22 cellular contexts compared by ENCODE assay signal in the genomic region with DNA sequence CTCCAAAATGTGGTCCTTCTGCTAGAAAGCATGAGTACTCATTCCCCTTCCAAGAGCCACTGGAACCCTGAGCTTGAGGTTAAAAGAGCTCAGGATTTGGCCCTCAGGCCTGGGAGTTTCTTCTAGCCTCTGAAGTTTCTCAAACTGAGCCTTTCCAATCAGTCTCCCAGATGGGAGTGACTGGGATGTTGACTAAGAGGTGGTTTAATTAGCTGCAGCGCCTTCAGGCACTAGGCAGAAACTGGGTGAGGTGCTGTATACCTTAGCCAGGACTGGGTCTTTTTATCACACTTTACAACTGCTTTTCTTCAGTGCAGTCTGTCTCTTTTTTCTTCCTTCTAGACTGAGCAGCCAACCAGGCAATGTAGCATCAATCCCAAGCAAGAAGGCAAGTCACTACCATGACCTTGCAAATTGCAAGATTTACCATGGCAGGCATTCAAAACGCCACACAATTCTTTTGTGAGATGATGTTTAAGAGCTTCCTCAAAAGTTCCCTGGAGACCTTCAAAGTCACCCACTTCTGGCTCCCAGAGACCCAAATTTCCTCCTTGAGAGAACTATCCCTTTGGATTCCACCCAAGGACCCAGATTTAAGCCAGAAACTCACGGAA.
A peak's percentile ranks its signal among the peaks of the same experiment; 100 is the strongest.
DNase-seq lines count a peak whose midpoint lies in the region; ATAC-seq, FAIRE-seq and TF ChIP-seq lines count a peak whose summit lies in the region.
"Had no signal": no experiment of that assay in that cellular context is flagged by ENCODE, and none has a peak within 500 bp of the region (broad histone marks: within the 10 kb centered on the region; RNA-seq: fewer than 3 reads in every experiment).

No MANE protein-coding gene starts in this region.

- H4K20me1 ChIP-seq in PC-3 (ENCODE audit: low read length), result no peaks in the 10 kb centered on the region

- 74 to 83% (median 82%) methylated on average over 3 of the region's 3 CpGs for WGBS in small intestine, 3 donors

- H2AFZ ChIP-seq in PC-3 (ENCODE audit: low read length), result no peak overlapping the region
- H2AFZ ChIP-seq: GM23248 had no signal

- no TSS peak for BruUV-seq in PC-3 (replicated peaks; lab: Mats Ljungman, UMichigan)

- H3K4me1 ChIP-seq in PC-3 (ENCODE audit: insufficient read depth, low read length) (peaks cover 5% of the 10 kb centered on the region; the same call in 1 of the 2 replicates), stomach smooth muscle (ENCODE audit: control insufficient read depth, insufficient read depth, low read length) (peaks cover 41% of the 10 kb centered on the region), small intestine (ENCODE audit: control insufficient read depth in 2 of 2, insufficient read depth in 1 of 2, low read depth in 1 of 2, low read length in 1 of 2) (no peaks in the 10 kb centered on the region)
- H3K4me1 ChIP-seq: A549 had no signal

- no peak overlapping the region for H3K4me2 ChIP-seq in PC-3 (ENCODE audit: low read length)
- H3K4me2 ChIP-seq: A549 had no signal

- H3K27me3 ChIP-seq in PC-3 (ENCODE audit: low read length), result no peaks in the 10 kb centered on the region
- H3K27me3 ChIP-seq in stomach smooth muscle (ENCODE audit: control insufficient read depth in 1 of 2, insufficient read depth in 2 of 2, low read length in 2 of 2), result no peaks in the 10 kb centered on the region
- no peaks in the 10 kb centered on the region for H3K27me3 ChIP-seq in small intestine (ENCODE audit: control insufficient read depth in 2 of 2, insufficient read depth in 2 of 2, low read length in 2 of 2)

- TF ChIP-seq CTCF in PC-3 (conservative IDR thresholded peaks at IDR 0.05; ENCODE audit: low read depth, low read length) (no peak), epithelial cell of esophagus (IDR thresholded peaks at IDR 0.05; ENCODE audit: insufficient read depth, low read depth, low read length, missing control alignments) (no peak), D721Med (IDR thresholded peaks at IDR 0.05; ENCODE audit: insufficient read depth, missing control alignments) (no peak)

- no peaks in the 10 kb centered on the region for H3F3A ChIP-seq in PC-3 (ENCODE audit: low read length, unreplicated experiment)

- CTCF ChIA-PET in PC-3 (lab: Charles Lee), result no interaction called here

- H3K9me3 ChIP-seq in PC-3 (ENCODE audit: low read length) (no peaks in the 10 kb centered on the region), stomach smooth muscle (ENCODE audit: control insufficient read depth in 2 of 2, low read length in 2 of 2) (no peaks in the 10 kb centered on the region), small intestine (ENCODE audit: control insufficient read depth, low read depth) (no peaks in the 10 kb centered on the region)
- H3K9me3 ChIP-seq: A549, HAP-1 had no signal

- no peak overlapping the region for H3K27ac ChIP-seq in PC-3 (ENCODE audit: low read length)
- H3K27ac ChIP-seq in stomach smooth muscle (ENCODE audit: low read length), result peak overlapping the region; percentile 63
- H3K27ac ChIP-seq in small intestine (ENCODE audit: low read depth in 1 of 2, low read length in 1 of 2), result no peak overlapping the region
- H3K27ac ChIP-seq: A549, GM23248 had no signal

- POLR2A ChIA-PET in PC-3 (lab: Charles Lee; ENCODE audit: unreplicated experiment), result no interaction called here

- intact Hi-C loops in PC-3 (cut with micrococcal nuclease), result no loop called here
- intact Hi-C loops in left colon (cut with DNase I, micrococcal nuclease), result no loop called here

- ATAC-seq in PC-3, result peak; percentile 38; the same call in 1 of the 2 replicates
- peak; percentile 27 for ATAC-seq in left colon
- ATAC-seq: A549, HepG2, Right ventricle myocardium inferior had no signal

- H3K9ac ChIP-seq in PC-3 (ENCODE audit: low read length), result no peak overlapping the region
- no peak overlapping the region for H3K9ac ChIP-seq in stomach smooth muscle (ENCODE audit: low read length in 2 of 2)
- H3K9ac ChIP-seq: GM23248 had no signal

- DNase-seq in PC-3 (no peak), epithelial cell of esophagus (ENCODE audit: low read depth) (peak; percentile 83), left colon (no peak), DMS79 (lab: John Stamatoyannopoulos, UW) (no peak), D721Med (ENCODE audit: insufficient read length, low spot score) (no peak), retina (no peak), small intestine (no peak)
- DNase-seq: GM23248, KBM-7, NCI-H1105, NCI-H146, NCI-H2029, NCI-H2227 treated with DMSO at 0.1 percent for 48 hours, NCI-H510A, NCI-H748 treated with DMSO at 0.1 percent for 48 hours had no signal

- H3K4me3 ChIP-seq in PC-3 (ENCODE audit: low read length) (no peak overlapping the region), epithelial cell of esophagus (ENCODE audit: low read length) (no peak overlapping the region), stomach smooth muscle (ENCODE audit: low read length in 2 of 2) (no peak overlapping the region), small intestine (ENCODE audit: low read depth in 1 of 2, low read length in 2 of 2) (no peak overlapping the region)
- H3K4me3 ChIP-seq: A549, GM23248, HAP-1 had no signal

- H3K36me3 ChIP-seq in PC-3 (ENCODE audit: low read depth, low read length) (no peaks in the 10 kb centered on the region), stomach smooth muscle (ENCODE audit: control insufficient read depth in 2 of 2, insufficient read depth in 2 of 2, low read length in 2 of 2) (no peaks in the 10 kb centered on the region), small intestine (ENCODE audit: control insufficient read depth in 2 of 2, insufficient read depth in 2 of 2, low read length in 2 of 2) (no peaks in the 10 kb centered on the region)
- H3K36me3 ChIP-seq: HAP-1 had no signal

- FAIRE-seq in D721Med (lab: Jason Lieb, UNC), result no peak
- no peak for FAIRE-seq in small intestine (lab: Jason Lieb, UNC)
- FAIRE-seq: A549, GM12891, HepG2, RCC 7860 had no signal

- no peaks in the 10 kb centered on the region for H3K9me2 ChIP-seq in PC-3 (replicated peaks; ENCODE audit: low read length)

- no peaks in the 10 kb centered on the region for H3K79me2 ChIP-seq in PC-3 (ENCODE audit: low read length)
